In genomic region chr16:31033709-31034492, GRCh38 we compare ENCODE assay signal across 1 cellular context.
TF ChIP-seq lines count a peak whose summit lies in the region.

No MANE protein-coding gene starts in this region.

TF ChIP-seq in GM23338, 12 proteins besides CTCF, POLR2A, EP300 and RAD21 (continued from another document):
- TF ChIP-seq ZNF462 (CRISPR knock-in tag; IDR thresholded peaks at IDR 0.05): no peak
- peak; percentile 71; the same call in 1 of the 2 replicates for TF ChIP-seq ETS1 (IDR thresholded peaks at IDR 0.05)
- no peak for TF ChIP-seq EZH2phosphoT487 (IDR thresholded peaks at IDR 0.05; ENCODE audit: unreplicated experiment)
- peak; percentile 30; the same call in 1 of the 2 replicates for TF ChIP-seq POLR2AphosphoS5 (IDR thresholded peaks at IDR 0.05; ENCODE audit: low read depth)
- no peak for TF ChIP-seq NANOG (IDR thresholded peaks at IDR 0.05; ENCODE audit: borderline replicate concordance)
TF ChIP-seq in GM23338: peak in this region for 2.
